3 cellular contexts compared by ENCODE assay signal in the genomic region with DNA sequence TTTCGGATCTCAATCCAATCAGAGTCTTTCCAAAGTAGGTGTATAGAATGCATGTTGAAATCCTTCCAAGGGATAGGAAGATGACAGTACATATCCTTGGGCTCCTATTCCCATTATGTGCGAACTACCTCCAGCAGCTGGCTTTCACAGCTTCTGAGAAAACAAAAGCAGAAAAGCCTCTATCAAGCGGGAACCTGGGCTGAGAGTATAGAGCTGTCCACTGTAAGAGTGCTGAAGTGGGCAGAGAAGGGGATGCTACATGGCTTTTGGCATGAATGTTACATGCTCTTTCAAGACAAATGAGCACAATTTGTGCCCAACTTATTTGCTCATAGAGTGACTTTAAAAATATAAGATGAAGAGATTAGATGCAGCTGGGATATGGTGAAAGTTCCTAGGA.
A peak's percentile ranks its signal among the peaks of the same experiment; 100 is the strongest.
TF ChIP-seq lines count a peak whose summit lies in the region.

No MANE protein-coding gene starts in this region.

TF ChIP-seq in HEK293, 187 proteins besides CTCF, POLR2A, EP300 and RAD21 (continued from another document):
- TF ChIP-seq ZNF354C (tag by site-specific recombination; IDR thresholded peaks at IDR 0.05; ENCODE audit: borderline replicate concordance, low read depth) (no peak), ZNF600 (tag by site-specific recombination; IDR thresholded peaks at IDR 0.05) (no peak), ZNF571 (tag by site-specific recombination; IDR thresholded peaks at IDR 0.05) (no peak), ZNF658 (tag by site-specific recombination; IDR thresholded peaks at IDR 0.05) (no peak)
- TF ChIP-seq, protein P1, sequence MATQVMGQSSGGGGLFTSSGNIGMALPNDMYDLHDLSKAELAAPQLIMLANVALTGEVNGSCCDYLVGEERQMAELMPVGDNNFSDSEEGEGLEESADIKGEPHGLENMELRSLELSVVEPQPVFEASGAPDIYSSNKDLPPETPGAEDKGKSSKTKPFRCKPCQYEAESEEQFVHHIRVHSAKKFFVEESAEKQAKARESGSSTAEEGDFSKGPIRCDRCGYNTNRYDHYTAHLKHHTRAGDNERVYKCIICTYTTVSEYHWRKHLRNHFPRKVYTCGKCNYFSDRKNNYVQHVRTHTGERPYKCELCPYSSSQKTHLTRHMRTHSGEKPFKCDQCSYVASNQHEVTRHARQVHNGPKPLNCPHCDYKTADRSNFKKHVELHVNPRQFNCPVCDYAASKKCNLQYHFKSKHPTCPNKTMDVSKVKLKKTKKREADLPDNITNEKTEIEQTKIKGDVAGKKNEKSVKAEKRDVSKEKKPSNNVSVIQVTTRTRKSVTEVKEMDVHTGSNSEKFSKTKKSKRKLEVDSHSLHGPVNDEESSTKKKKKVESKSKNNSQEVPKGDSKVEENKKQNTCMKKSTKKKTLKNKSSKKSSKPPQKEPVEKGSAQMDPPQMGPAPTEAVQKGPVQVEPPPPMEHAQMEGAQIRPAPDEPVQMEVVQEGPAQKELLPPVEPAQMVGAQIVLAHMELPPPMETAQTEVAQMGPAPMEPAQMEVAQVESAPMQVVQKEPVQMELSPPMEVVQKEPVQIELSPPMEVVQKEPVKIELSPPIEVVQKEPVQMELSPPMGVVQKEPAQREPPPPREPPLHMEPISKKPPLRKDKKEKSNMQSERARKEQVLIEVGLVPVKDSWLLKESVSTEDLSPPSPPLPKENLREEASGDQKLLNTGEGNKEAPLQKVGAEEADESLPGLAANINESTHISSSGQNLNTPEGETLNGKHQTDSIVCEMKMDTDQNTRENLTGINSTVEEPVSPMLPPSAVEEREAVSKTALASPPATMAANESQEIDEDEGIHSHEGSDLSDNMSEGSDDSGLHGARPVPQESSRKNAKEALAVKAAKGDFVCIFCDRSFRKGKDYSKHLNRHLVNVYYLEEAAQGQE (tag by site-specific recombination; IDR thresholded peaks at IDR 0.05), result peak; percentile 76
- TF ChIP-seq, protein P2, sequence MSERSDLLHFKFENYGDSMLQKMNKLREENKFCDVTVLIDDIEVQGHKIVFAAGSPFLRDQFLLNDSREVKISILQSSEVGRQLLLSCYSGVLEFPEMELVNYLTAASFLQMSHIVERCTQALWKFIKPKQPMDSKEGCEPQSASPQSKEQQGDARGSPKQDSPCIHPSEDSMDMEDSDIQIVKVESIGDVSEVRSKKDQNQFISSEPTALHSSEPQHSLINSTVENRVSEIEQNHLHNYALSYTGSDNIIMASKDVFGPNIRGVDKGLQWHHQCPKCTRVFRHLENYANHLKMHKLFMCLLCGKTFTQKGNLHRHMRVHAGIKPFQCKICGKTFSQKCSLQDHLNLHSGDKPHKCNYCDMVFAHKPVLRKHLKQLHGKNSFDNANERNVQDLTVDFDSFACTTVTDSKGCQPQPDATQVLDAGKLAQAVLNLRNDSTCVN (tag by site-specific recombination; optimal IDR thresholded peaks at IDR 0.05), result no peak

TF ChIP-seq in H1, 55 proteins besides CTCF, POLR2A, EP300 and RAD21 (continued from another document):
- TF ChIP-seq SIN3A (conservative IDR thresholded peaks at IDR 0.05 in 1 of 2, IDR thresholded peaks at IDR 0.05 in 1 of 2; ENCODE audit: low read depth in 1 of 2, low read length in 2 of 2), result 0 out of 4 replicates have a peak, but pooled peaks of 1 of the 2 experiments have one; percentile 26
TF ChIP-seq in H1: peak in this region for 2.

TF ChIP-seq in neural cell, 6 proteins besides CTCF, POLR2A, EP300 and RAD21:
- TF ChIP-seq, protein P1 (IDR thresholded peaks at IDR 0.05; ENCODE audit: borderline replicate concordance), result peak; percentile 44
- TF ChIP-seq SMC3 (conservative IDR thresholded peaks at IDR 0.05; ENCODE audit: poor library complexity), result no peak
TF ChIP-seq in neural cell: peak in this region for 1.
